Comparison of ENCODE assay signal across 8 cellular contexts in the genomic region with DNA sequence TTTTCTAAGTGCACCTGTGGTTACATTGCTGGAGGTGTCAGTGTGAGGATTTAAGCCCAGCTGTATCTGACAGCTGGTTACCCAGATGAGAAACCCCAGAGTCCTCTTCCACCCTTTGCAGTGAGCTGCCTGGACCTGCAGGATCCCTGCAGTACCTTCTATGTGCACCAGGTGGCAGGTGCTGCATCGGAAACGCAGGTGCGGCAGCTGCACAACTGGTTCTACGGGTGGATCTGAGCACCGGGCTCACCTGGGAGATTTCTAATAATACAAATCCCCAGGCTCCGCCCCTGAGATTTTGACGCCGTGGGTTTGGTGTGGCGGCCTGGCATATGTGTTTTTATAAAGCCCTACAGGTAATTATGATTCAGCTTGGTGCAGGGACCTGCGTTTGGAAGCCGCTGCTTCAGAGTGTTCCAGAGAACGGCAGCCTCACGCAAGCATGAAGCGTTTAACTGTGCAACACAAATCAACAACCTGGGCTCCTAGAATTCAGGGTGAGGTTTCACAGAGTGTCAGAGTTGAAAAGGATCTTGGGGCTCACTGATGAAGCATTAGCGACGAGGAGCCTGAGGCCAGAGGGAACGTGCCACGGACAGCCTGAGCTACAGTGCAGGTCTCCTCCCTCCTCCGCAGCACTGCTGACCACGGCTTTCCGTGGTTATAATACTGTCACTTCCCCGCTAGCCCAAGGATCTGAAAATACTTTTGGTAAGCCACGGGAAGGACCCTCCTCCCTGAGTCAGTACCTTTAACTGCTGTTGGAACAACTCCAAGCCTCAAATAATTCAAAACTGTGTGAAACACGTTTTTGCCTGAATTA.
DNase-seq lines count a peak whose midpoint lies in the region; ATAC-seq and TF ChIP-seq lines count a peak whose summit lies in the region.

No MANE protein-coding gene starts in this region.

- H3K4me1 Mint-ChIP-seq in osteocyte (ENCODE audit: unreplicated experiment): no peaks in the 10 kb centered on the region

- DNase-seq in D341Med (ENCODE audit: low spot score) (peak; percentile 83), HT1080 (ENCODE audit: low read depth) (peak; percentile 51), activated T-cell treated with anti-CD3 and anti-CD28 coated beads for 1 hour (ENCODE audit: low read depth) (peak; percentile 58), fibroblast of gingiva (ENCODE audit: low read depth) (peak; percentile 16), osteocyte (ENCODE audit: extremely low spot score, unreplicated experiment) (no peak), ureter (ENCODE audit: low spot score) (peak; percentile 87)
- DNase-seq in NK-92 treated with Interleukin-12 subunit alpha and Interleukin-12 subunit beta, amount 100 ng/mL, for 24 hours (lab: John Stamatoyannopoulos, UW): peak; percentile 58

- no peaks in the 10 kb centered on the region for H3K36me3 Mint-ChIP-seq in osteocyte (ENCODE audit: unreplicated experiment)

- TF ChIP-seq CTCF in osteocyte (IDR thresholded peaks at IDR 0.05): peak; percentile 62

- H3K9me3 Mint-ChIP-seq in osteocyte (ENCODE audit: unreplicated experiment): peaks cover 3% of the 10 kb centered on the region

- H3K4me3 Mint-ChIP-seq in osteocyte (ENCODE audit: unreplicated experiment): no peak overlapping the region

- ATAC-seq in GM21360 (IDR thresholded peaks at IDR 0.05; ENCODE audit: unreplicated experiment): peak; percentile 98

- H3K27ac Mint-ChIP-seq in osteocyte (ENCODE audit: unreplicated experiment): no peak overlapping the region

- peaks cover 19% of the 10 kb centered on the region for H3K27me3 Mint-ChIP-seq in osteocyte (ENCODE audit: unreplicated experiment)
